12 cellular contexts compared by ENCODE assay signal in the genomic region with DNA sequence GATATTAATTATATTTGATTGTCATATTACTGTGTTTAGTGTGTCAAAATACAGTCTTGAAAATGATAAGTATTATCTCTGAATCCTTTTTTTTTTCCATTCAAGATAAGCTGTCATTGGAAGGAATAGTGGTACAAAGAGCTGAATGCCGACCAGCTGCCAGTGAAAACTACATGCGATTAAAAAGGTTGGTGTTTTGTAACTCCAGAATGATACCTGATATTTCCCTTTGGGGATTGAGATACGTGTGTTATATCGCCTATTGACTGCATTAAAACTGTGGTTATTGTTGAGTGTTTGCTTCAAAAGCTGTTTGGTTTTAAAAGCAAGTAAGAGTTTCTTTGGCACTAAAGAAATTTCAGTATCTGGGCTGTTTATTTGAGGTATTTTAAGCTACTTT. TPM values are rescaled to one million over a fixed set of nuclear protein-coding genes. Genes with fewer than 3 reads are reported as not detected.
DNase-seq lines count a peak whose midpoint lies in the region; ATAC-seq and TF ChIP-seq lines count a peak whose summit lies in the region.
"Had no signal": no experiment of that assay in that cellular context is flagged by ENCODE, and none has a peak within 500 bp of the region (broad histone marks: within the 10 kb centered on the region; RNA-seq: fewer than 3 reads in every experiment).

No MANE protein-coding gene starts in this region.

- DNase-seq in NCI-H345 (lab: John Stamatoyannopoulos, UW) (peak; percentile 28), NCI-H345 treated with DMSO at 0.1 percent for 48 hours (lab: John Stamatoyannopoulos, UW; ENCODE audit: unreplicated experiment) (no peak), WERI-Rb-1 (no peak), hepatocyte (ENCODE audit: low spot score) (no peak), tibial nerve (ENCODE audit: low spot score in 2 of 2) (no peak), OCI-M1 (lab: John Stamatoyannopoulos, UW) (no peak), posterior vena cava (ENCODE audit: low spot score) (no peak)
- DNase-seq: naive thymus-derived CD8-positive, alpha-beta T cell; stimulated activated CD4-positive, alpha-beta T cell treated with anti-CD3 and anti-CD28 coated beads, Interleukin-4, amount 100 ng/mL, for 1 hour; T-helper 17 cell had no signal

- ATAC-seq in GM21381 (IDR thresholded peaks at IDR 0.05; ENCODE audit: unreplicated experiment): no peak
- ATAC-seq: naive thymus-derived CD8-positive, alpha-beta T cell; T-helper 17 cell had no signal

- no peak overlapping the region for H2AFZ ChIP-seq in hepatocyte

- H3K36me3 ChIP-seq in WERI-Rb-1: peaks cover 14% of the 10 kb centered on the region
- H3K36me3 ChIP-seq in hepatocyte (replicated peaks; ENCODE audit: insufficient read depth, low read depth): no peaks in the 10 kb centered on the region
- peaks cover 0 to 13% (median 4%) of the 10 kb centered on the region in 3 donors for H3K36me3 ChIP-seq in tibial nerve

- peak overlapping the region; percentile 27 for H3K4me2 ChIP-seq in hepatocyte

- TF ChIP-seq POLR2A in tibial nerve (IDR thresholded peaks at IDR 0.05): no peak

- no peaks in the 10 kb centered on the region for H3K9me3 ChIP-seq in WERI-Rb-1 (ENCODE audit: severe bottlenecking)
- H3K9me3 ChIP-seq in hepatocyte (ENCODE audit: low read depth): no peaks in the 10 kb centered on the region
- H3K9me3 ChIP-seq in tibial nerve: no peaks in the 10 kb centered on the region

- H3K4me3 ChIP-seq in WERI-Rb-1 (ENCODE audit: low read depth, low read length) (no peak overlapping the region), hepatocyte (no peak overlapping the region), tibial nerve (no peak overlapping the region)

- TF ChIP-seq CTCF in WERI-Rb-1 (IDR thresholded peaks at IDR 0.05; ENCODE audit: low read depth, low read length) (no peak), hepatocyte (IDR thresholded peaks at IDR 0.05; ENCODE audit: poor library complexity) (no peak), tibial nerve (IDR thresholded peaks at IDR 0.05) (no peak)

- 75% methylated on average over 4 of the region's 4 CpGs for WGBS in hepatocyte (ENCODE audit: low lambda C conversion rate, missing lambda C conversion rate)
- WGBS in tibial nerve, 2 donors: 60 to 70% methylated on average over 4 of the region's 4 CpGs

- intact Hi-C loops in posterior vena cava (cut with DNase I): no loop called here

- no peaks in the 10 kb centered on the region for H3K27me3 ChIP-seq in WERI-Rb-1 (ENCODE audit: insufficient read depth, low read depth, severe bottlenecking)
- H3K27me3 ChIP-seq in hepatocyte: no peaks in the 10 kb centered on the region
- no peaks in the 10 kb centered on the region for H3K27me3 ChIP-seq in tibial nerve

- no peaks in the 10 kb centered on the region for H3K79me2 ChIP-seq in hepatocyte

- TF ChIP-seq EP300 in tibial nerve (IDR thresholded peaks at IDR 0.05): no peak

- H3K4me1 ChIP-seq in hepatocyte (ENCODE audit: insufficient read depth) (peaks cover 13% of the 10 kb centered on the region), tibial nerve (peaks cover 0 to 21% (median 4%) of the 10 kb centered on the region in 4 donors)

- H4K20me1 ChIP-seq in hepatocyte (ENCODE audit: insufficient read depth, poor library complexity, severe bottlenecking): no peaks in the 10 kb centered on the region

- H3K9me2 ChIP-seq in hepatocyte (replicated peaks; ENCODE audit: insufficient read depth): no peaks in the 10 kb centered on the region

- H3K27ac ChIP-seq in WERI-Rb-1: peak overlapping the region; percentile 57
- H3K27ac ChIP-seq in hepatocyte: peak overlapping the region; percentile 72
- H3K27ac ChIP-seq in tibial nerve: peak overlapping the region in 3 of 4 donors; percentile 4 to 78 (median 73)

RNA-seq across cellular contexts. Expression of a gene that starts 6.5 kb away (rescaled TPM):
- total RNA-seq in hepatocyte (0.23 and 0.60 TPM in 2 replicates), tibial nerve (10 to 100 TPM in 2 of 4 donors, 1 to 10 TPM in 2; 3.0 to 14.4 (median 8.2) TPM), posterior vena cava (under 1 TPM in 1 of 2 donors, not detected in 1; 0.23 TPM)
- polyA plus RNA-seq in hepatocyte: 0.21 and 1.2 TPM in 2 replicates
- total RNA-seq: naive thymus-derived CD8-positive, alpha-beta T cell; T-helper 17 cell had no signal
- polyA plus RNA-seq: thymus had no signal
